7 cellular contexts compared by ENCODE assay signal in the genomic region with DNA sequence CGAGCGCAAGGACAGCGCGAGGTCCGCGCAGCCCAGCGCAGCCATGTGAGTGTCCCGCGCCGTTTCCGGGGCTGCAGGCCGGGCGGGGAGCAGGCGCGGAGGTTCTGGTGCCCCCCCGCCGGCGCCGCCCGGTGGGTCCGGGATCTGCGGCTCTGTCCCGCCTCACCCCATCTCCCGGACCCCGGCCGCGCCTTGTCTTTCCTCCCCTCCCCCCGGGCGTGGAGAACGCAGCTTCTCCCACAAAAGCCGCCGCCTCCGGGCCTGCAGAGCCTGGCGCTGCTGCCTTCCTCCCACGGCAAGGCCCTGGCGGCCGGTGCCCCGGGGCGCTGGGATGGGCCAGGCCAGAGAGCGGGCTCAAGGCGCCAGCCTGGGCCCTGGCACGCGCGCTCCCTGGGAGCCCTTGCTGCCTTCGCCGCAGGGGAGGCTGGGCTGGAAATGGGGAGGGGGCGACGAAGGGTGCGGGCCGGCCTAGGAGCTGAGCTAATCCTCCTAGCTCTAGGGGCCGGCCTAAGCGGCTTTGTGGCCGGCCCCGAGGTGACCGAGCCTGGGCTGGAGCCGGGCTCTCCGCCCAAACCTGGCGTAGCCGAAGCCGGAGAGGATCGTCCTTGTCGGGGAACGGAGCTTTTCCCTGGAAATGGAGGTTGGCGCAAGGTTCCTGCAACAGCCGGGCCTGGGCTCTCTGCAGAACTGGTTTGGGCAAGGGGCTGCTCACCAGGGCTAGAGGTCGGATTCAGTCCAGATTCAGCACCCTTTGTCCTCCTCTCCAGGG. TPM values are rescaled to one million over a fixed set of nuclear protein-coding genes. Genes with fewer than 3 reads are reported as not detected.
DNase-seq lines count a peak whose midpoint lies in the region; ATAC-seq and TF ChIP-seq lines count a peak whose summit lies in the region.

No MANE protein-coding gene starts in this region.

- peak; percentile 63 to 69 for ATAC-seq in activated T-cell treated with anti-CD3 and anti-CD28 coated beads, Interleukin-2, amount 50 U/mL, for 72 hours (replicated peaks in 1 of 2)
- ATAC-seq in foreskin keratinocyte (peak; percentile 50), GM19452 (IDR thresholded peaks at IDR 0.05; ENCODE audit: unreplicated experiment) (no peak)

- H3K4me1 Mint-ChIP-seq in activated T-cell treated with anti-CD3 and anti-CD28 coated beads, Interleukin-2, amount 50 U/mL, for 72 hours (ENCODE audit: low read depth): peaks cover 19% of the 10 kb centered on the region
- peaks cover 21% of the 10 kb centered on the region for H3K4me1 Mint-ChIP-seq in osteocyte (ENCODE audit: unreplicated experiment)

- TF ChIP-seq CTCF in GM10266 (IDR thresholded peaks at IDR 0.05; ENCODE audit: control insufficient read depth, insufficient read depth, low read depth, missing control alignments) (no peak), foreskin keratinocyte (conservative IDR thresholded peaks at IDR 0.05) (no peak), osteocyte (IDR thresholded peaks at IDR 0.05) (no peak)

- no peaks in the 10 kb centered on the region for H3K36me3 Mint-ChIP-seq in activated T-cell treated with anti-CD3 and anti-CD28 coated beads, Interleukin-2, amount 50 U/mL, for 72 hours (ENCODE audit: insufficient read depth in 2 of 2)
- H3K36me3 Mint-ChIP-seq in osteocyte (ENCODE audit: unreplicated experiment): no peaks in the 10 kb centered on the region

- peaks cover 28% of the 10 kb centered on the region for H3K27me3 Mint-ChIP-seq in activated T-cell treated with anti-CD3 and anti-CD28 coated beads, Interleukin-2, amount 50 U/mL, for 72 hours (ENCODE audit: low read depth)
- H3K27me3 Mint-ChIP-seq in osteocyte (ENCODE audit: unreplicated experiment): no peaks in the 10 kb centered on the region

- H3K4me3 Mint-ChIP-seq in activated T-cell treated with anti-CD3 and anti-CD28 coated beads, Interleukin-2, amount 50 U/mL, for 72 hours: peak overlapping the region; percentile 81 to 84
- peak overlapping the region; percentile 82 for H3K4me3 Mint-ChIP-seq in osteocyte (ENCODE audit: unreplicated experiment)

- no peaks in the 10 kb centered on the region for H3K9me3 Mint-ChIP-seq in activated T-cell treated with anti-CD3 and anti-CD28 coated beads, Interleukin-2, amount 50 U/mL, for 72 hours
- H3K9me3 Mint-ChIP-seq in osteocyte (ENCODE audit: unreplicated experiment): no peaks in the 10 kb centered on the region

- DNase-seq in GM10266 (ENCODE audit: extremely low spot score): peak; percentile 71
- no peak for DNase-seq in Jurkat, Clone E6-1 (ENCODE audit: low read depth, low spot score)
- DNase-seq in activated T-cell treated with anti-CD3 and anti-CD28 coated beads, Interleukin-2, amount 50 U/mL, for 72 hours: peak; percentile 47 to 54
- no peak for DNase-seq in foreskin keratinocyte
- DNase-seq in osteocyte (ENCODE audit: extremely low spot score, unreplicated experiment): peak; percentile 91
- no peak for DNase-seq in NCI-H524 treated with DMSO at 0.1 percent for 48 hours (lab: John Stamatoyannopoulos, UW)

- H3K27ac ChIP-seq in foreskin keratinocyte: peak overlapping the region; percentile 3

- H3K27ac Mint-ChIP-seq in activated T-cell treated with anti-CD3 and anti-CD28 coated beads, Interleukin-2, amount 50 U/mL, for 72 hours: no peak overlapping the region
- H3K27ac Mint-ChIP-seq in osteocyte (ENCODE audit: unreplicated experiment): peak overlapping the region; percentile 94

- H3K27me3 ChIP-seq in foreskin keratinocyte: no peaks in the 10 kb centered on the region

- H3K4me1 ChIP-seq in foreskin keratinocyte: peaks cover 24% of the 10 kb centered on the region

- H3K4me3 ChIP-seq in Jurkat, Clone E6-1 (ENCODE audit: low read length): peak overlapping the region; percentile 57

RNA-seq across cellular contexts. Expression of a gene that starts 0.4 kb away (rescaled TPM):
- 31.6 TPM for polyA plus RNA-seq in Jurkat, Clone E6-1 (2012; ENCODE audit: insufficient read depth, insufficient read length)
- 10 to 100 TPM; 34.2 to 54.6 TPM for total RNA-seq in activated T-cell treated with anti-CD3 and anti-CD28 coated beads, Interleukin-2, amount 50 U/mL, for 72 hours
- total RNA-seq in foreskin keratinocyte (31.6 and 32.0 TPM in 2 replicates), osteocyte (75.0 and 77.0 TPM in 2 replicates)
- 29.3 and 29.9 TPM in 2 replicates for polyA plus RNA-seq in foreskin keratinocyte

RNA-seq across cellular contexts. Expression of a gene that starts 33.3 kb away (rescaled TPM):
- polyA plus RNA-seq in Jurkat, Clone E6-1 (2012; ENCODE audit: insufficient read depth, insufficient read length): 91.9 TPM
- 10 to 100 TPM; 55.5 to 71.1 TPM for total RNA-seq in activated T-cell treated with anti-CD3 and anti-CD28 coated beads, Interleukin-2, amount 50 U/mL, for 72 hours
- total RNA-seq in foreskin keratinocyte: 37.0 and 42.9 TPM in 2 replicates
- 17.8 and 22.1 TPM in 2 replicates for polyA plus RNA-seq in foreskin keratinocyte
- 43.2 and 47.4 TPM in 2 replicates for total RNA-seq in osteocyte

RNA-seq across cellular contexts. Expression of a gene that starts 45.7 kb away (rescaled TPM):
- not detected for polyA plus RNA-seq in Jurkat, Clone E6-1 (2012; ENCODE audit: insufficient read depth, insufficient read length)
- total RNA-seq in activated T-cell treated with anti-CD3 and anti-CD28 coated beads, Interleukin-2, amount 50 U/mL, for 72 hours: not detected
- total RNA-seq in foreskin keratinocyte: not detected in 2 replicates
- polyA plus RNA-seq in foreskin keratinocyte: not detected in 2 replicates
- total RNA-seq in osteocyte: not detected in 2 replicates

RNA-seq across cellular contexts. Expression of a gene that starts 48.1 kb away (rescaled TPM):
- polyA plus RNA-seq in Jurkat, Clone E6-1 (2012; ENCODE audit: insufficient read depth, insufficient read length): 43.7 TPM
- 10 to 100 TPM; 27.9 to 28.1 TPM for total RNA-seq in activated T-cell treated with anti-CD3 and anti-CD28 coated beads, Interleukin-2, amount 50 U/mL, for 72 hours
- total RNA-seq in foreskin keratinocyte (97.7 and 102 TPM in 2 replicates), osteocyte (112 and 116 TPM in 2 replicates)
- 114 and 119 TPM in 2 replicates for polyA plus RNA-seq in foreskin keratinocyte

Comparison
In these comparisons a context has a peak if more than half of its experiments do, and no peak if none do; other contexts are left out.
1. DNase-seq: peak in GM10266 (single experiment), activated T-cell treated with anti-CD3 and anti-CD28 coated beads, Interleukin-2, amount 50 U/mL, for 72 hours (2 of 2) and osteocyte (single experiment); none in Jurkat, Clone E6-1 (single experiment), foreskin keratinocyte (0 of 2) and NCI-H524 treated with DMSO at 0.1 percent for 48 hours (single experiment).